In genomic region chr5:72465068-72465467, GRCh38 we compare ENCODE assay signal across 13 cellular contexts. TPM values are rescaled to one million over a fixed set of nuclear protein-coding genes. Genes with fewer than 3 reads are reported as not detected.
DNase-seq lines count a peak whose midpoint lies in the region; ATAC-seq and TF ChIP-seq lines count a peak whose summit lies in the region.
"Had no signal": no experiment of that assay in that cellular context is flagged by ENCODE, and none has a peak within 500 bp of the region (broad histone marks: within the 10 kb centered on the region; RNA-seq: fewer than 3 reads in every experiment).

No MANE protein-coding gene starts in this region.

- H3K79me2 ChIP-seq in PC-9 (ENCODE audit: low read depth): no peaks in the 10 kb centered on the region

- H3K4me3 ChIP-seq in GM12865 (ENCODE audit: low read depth, low read length) (peak overlapping the region; percentile 6), PC-9 (no peak overlapping the region)

- peak; percentile 23 for ATAC-seq in GM19452 (IDR thresholded peaks at IDR 0.05; ENCODE audit: unreplicated experiment)
- peak; percentile 30 for ATAC-seq in HG02943 (IDR thresholded peaks at IDR 0.05; ENCODE audit: low read depth, unreplicated experiment)
- no peak for ATAC-seq in omental fat pad (ENCODE audit: low FRiP score)

- H3K9me2 ChIP-seq in PC-9 (ENCODE audit: insufficient read depth): no peaks in the 10 kb centered on the region

- H3K9me3 Mint-ChIP-seq in activated naive CD8-positive, alpha-beta T cell treated with anti-CD3 and anti-CD28 coated beads for 36 hours: no peaks in the 10 kb centered on the region
- H3K9me3 Mint-ChIP-seq: central memory CD8-positive, alpha-beta T cell had no signal

- no peak overlapping the region for H3K27ac Mint-ChIP-seq in activated naive CD8-positive, alpha-beta T cell treated with anti-CD3 and anti-CD28 coated beads for 36 hours

- no peaks in the 10 kb centered on the region for H3K9me3 ChIP-seq in PC-9 (ENCODE audit: insufficient read depth, low read depth)

- no TSS peak for BruUV-seq in PC-9 (replicated peaks; lab: Mats Ljungman, UMichigan)

- no peak overlapping the region for H3K4me2 ChIP-seq in PC-9

- no peaks in the 10 kb centered on the region for H3K27me3 ChIP-seq in PC-9 (ENCODE audit: insufficient read depth, low read depth)

- H2AFZ ChIP-seq in PC-9: 0 out of 2 replicates have a peak overlapping the region, but pooled peaks have one; percentile 12

- peaks cover 51% of the 10 kb centered on the region for H3K4me1 ChIP-seq in PC-9 (replicated peaks; ENCODE audit: insufficient read depth)

- no peaks in the 10 kb centered on the region for H3K36me3 ChIP-seq in PC-9 (ENCODE audit: low read depth)

- H4K20me1 ChIP-seq in PC-9 (ENCODE audit: insufficient read depth): no peaks in the 10 kb centered on the region

- POLR2A ChIA-PET in PC-9 (lab: Charles Lee; ENCODE audit: unreplicated experiment): no interaction called here

- CTCF ChIA-PET in PC-9 (lab: Charles Lee): no interaction called here

- peaks cover 33% of the 10 kb centered on the region for H3F3A ChIP-seq in PC-9 (ENCODE audit: insufficient read depth, low read depth)

- H3K36me3 Mint-ChIP-seq in activated naive CD8-positive, alpha-beta T cell treated with anti-CD3 and anti-CD28 coated beads for 36 hours: no peaks in the 10 kb centered on the region

- peak; percentile 74 for DNase-seq in GM12865 (ENCODE audit: low read depth)
- DNase-seq in PC-9: no peak
- no peak for DNase-seq in NK-92 treated with Interleukin-12 subunit alpha and Interleukin-12 subunit beta, amount 100 ng/mL, for 24 hours (lab: John Stamatoyannopoulos, UW)
- no peak for DNase-seq in NCI-H1930 (lab: John Stamatoyannopoulos, UW)
- no peak for DNase-seq in omental fat pad (ENCODE audit: low spot score)
- DNase-seq in activated naive CD8-positive, alpha-beta T cell treated with anti-CD3 and anti-CD28 coated beads for 36 hours: no peak
- DNase-seq: activated CD4-positive, alpha-beta T cell treated with anti-CD3 and anti-CD28 coated beads for 1 hour; activated effector memory CD4-positive, alpha-beta T cell treated with anti-CD3 and anti-CD28 coated beads, Interleukin-2, amount 50 U/mL, for 16 hours; NCI-H510A treated with DMSO at 0.1 percent for 48 hours; posterior cingulate gyrus had no signal

- no peak overlapping the region for H3K4me3 Mint-ChIP-seq in activated naive CD8-positive, alpha-beta T cell treated with anti-CD3 and anti-CD28 coated beads for 36 hours
- H3K4me3 Mint-ChIP-seq: central memory CD8-positive, alpha-beta T cell had no signal

- H3K27ac ChIP-seq in PC-9: 0 out of 2 replicates have a peak overlapping the region, but pooled peaks have one; percentile 99

- intact Hi-C loops in PC-9 (cut with micrococcal nuclease; ENCODE audit: unreplicated experiment): no loop called here

- peaks cover 16% of the 10 kb centered on the region for H3K27me3 Mint-ChIP-seq in activated naive CD8-positive, alpha-beta T cell treated with anti-CD3 and anti-CD28 coated beads for 36 hours

- H3K4me1 Mint-ChIP-seq in activated naive CD8-positive, alpha-beta T cell treated with anti-CD3 and anti-CD28 coated beads for 36 hours: peaks cover 4% of the 10 kb centered on the region
- H3K4me1 Mint-ChIP-seq: central memory CD8-positive, alpha-beta T cell had no signal

- TF ChIP-seq CTCF in GM12865 (IDR thresholded peaks at IDR 0.05; ENCODE audit: insufficient read depth, low read depth, low read length, missing control alignments) (no peak), PC-9 (conservative IDR thresholded peaks at IDR 0.05) (no peak), omental fat pad (IDR thresholded peaks at IDR 0.05) (no peak)

RNA-seq across cellular contexts. Expression of gene ZNF366, which starts 42.1 kb away (rescaled TPM):
- total RNA-seq in PC-9 (2021) (0.17 TPM in 1 of 2 replicates, not detected in the other), omental fat pad (10 to 100 TPM in 2 of 4 donors, 1 to 10 TPM in 1, under 1 TPM in 1; 0.74 to 25.2 (median 6.5) TPM)
- total RNA-seq in activated naive CD8-positive, alpha-beta T cell treated with anti-CD3 and anti-CD28 coated beads for 36 hours: not detected
